ENCODE assay signal across 13 cellular contexts in the genomic region with DNA sequence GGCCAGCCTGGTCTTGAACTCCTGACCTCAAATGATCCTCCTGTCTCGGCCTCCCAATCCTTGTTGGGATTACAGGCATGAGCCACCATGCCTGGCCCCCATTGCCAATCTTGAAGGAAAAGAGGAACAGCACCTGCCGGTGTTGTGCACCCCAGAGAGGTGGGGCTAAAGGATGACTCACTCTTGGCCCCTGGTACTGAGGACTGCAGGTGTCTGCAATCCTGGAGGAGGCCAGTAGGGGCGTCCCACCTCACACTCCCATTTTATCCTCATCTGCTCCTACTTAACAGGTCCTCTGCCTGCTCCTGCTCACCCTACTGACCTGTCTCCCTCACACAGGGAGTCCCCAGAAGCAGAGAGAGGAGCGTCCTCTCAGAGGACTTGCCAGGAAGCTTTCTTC.
DNase-seq lines count a peak whose midpoint lies in the region; ATAC-seq and TF ChIP-seq lines count a peak whose summit lies in the region.
"Had no signal": no experiment of that assay in that cellular context is flagged by ENCODE, and none has a peak within 500 bp of the region (broad histone marks: within the 10 kb centered on the region; RNA-seq: fewer than 3 reads in every experiment).

No MANE protein-coding gene starts in this region.

- DNase-seq in DMS 273 (lab: John Stamatoyannopoulos, UW; ENCODE audit: unreplicated experiment) = peak; percentile 45
- no peak for DNase-seq in DMS 273 treated with DMSO at 0.1 percent for 48 hours (lab: John Stamatoyannopoulos, UW)
- DNase-seq in astrocyte of the spinal cord (ENCODE audit: low read depth, low spot score) = no peak
- no peak for DNase-seq in mesothelial cell of epicardium (ENCODE audit: low spot score in 2 of 2, unreplicated experiment in 2 of 2)
- DNase-seq in NCI-H1417 (lab: John Stamatoyannopoulos, UW) = no peak
- DNase-seq in activated naive CD4-positive, alpha-beta T cell treated with anti-CD3 and anti-CD28 coated beads, Interleukin-2, amount 10 ng/mL, durations not matched to agents 7 days and 5 days = no peak
- no peak for DNase-seq in UCSD-AML1 (lab: John Stamatoyannopoulos, UW; ENCODE audit: unreplicated experiment)
- DNase-seq: 8988T, amygdala, NCI-H2081 treated with DMSO at 0.1 percent for 48 hours, sigmoid colon had no signal

- no peaks in the 10 kb centered on the region for H3K36me3 Mint-ChIP-seq in mesothelial cell of epicardium
- no peaks in the 10 kb centered on the region for H3K36me3 Mint-ChIP-seq in activated naive CD4-positive, alpha-beta T cell treated with anti-CD3 and anti-CD28 coated beads, Interleukin-2, amount 10 ng/mL, durations not matched to agents 7 days and 5 days

- H3K27ac Mint-ChIP-seq in mesothelial cell of epicardium = peak overlapping the region; percentile 44
- no peak overlapping the region for H3K27ac Mint-ChIP-seq in activated naive CD4-positive, alpha-beta T cell treated with anti-CD3 and anti-CD28 coated beads, Interleukin-2, amount 10 ng/mL, durations not matched to agents 7 days and 5 days

- ATAC-seq in HG02642 (IDR thresholded peaks at IDR 0.05; ENCODE audit: poor library complexity, unreplicated experiment) = peak; percentile 63

- H3K4me3 Mint-ChIP-seq in mesothelial cell of epicardium = no peak overlapping the region
- H3K4me3 Mint-ChIP-seq in activated naive CD4-positive, alpha-beta T cell treated with anti-CD3 and anti-CD28 coated beads, Interleukin-2, amount 10 ng/mL, durations not matched to agents 7 days and 5 days = no peak overlapping the region

- peaks cover 50% of the 10 kb centered on the region for H3K4me1 Mint-ChIP-seq in mesothelial cell of epicardium
- H3K4me1 Mint-ChIP-seq in activated naive CD4-positive, alpha-beta T cell treated with anti-CD3 and anti-CD28 coated beads, Interleukin-2, amount 10 ng/mL, durations not matched to agents 7 days and 5 days = no peaks in the 10 kb centered on the region

- in situ Hi-C loops in astrocyte of the spinal cord (cut with HindIII; ENCODE audit: low sequenced_read_pairs) = no loop called here

- peak; percentile 30 for TF ChIP-seq CTCF in astrocyte of the spinal cord (IDR thresholded peaks at IDR 0.05; ENCODE audit: low read depth, low read length)
- no peak for TF ChIP-seq CTCF in mesothelial cell of epicardium (IDR thresholded peaks at IDR 0.05; ENCODE audit: unreplicated experiment)

- peaks cover 5% of the 10 kb centered on the region for H3K9me3 Mint-ChIP-seq in mesothelial cell of epicardium
- H3K9me3 Mint-ChIP-seq in activated naive CD4-positive, alpha-beta T cell treated with anti-CD3 and anti-CD28 coated beads, Interleukin-2, amount 10 ng/mL, durations not matched to agents 7 days and 5 days = no peaks in the 10 kb centered on the region

- H3K27me3 Mint-ChIP-seq in mesothelial cell of epicardium (ENCODE audit: low read depth) = peaks cover 19% of the 10 kb centered on the region
- H3K27me3 Mint-ChIP-seq in activated naive CD4-positive, alpha-beta T cell treated with anti-CD3 and anti-CD28 coated beads, Interleukin-2, amount 10 ng/mL, durations not matched to agents 7 days and 5 days = peaks cover 17% of the 10 kb centered on the region

- no peak overlapping the region for H3K4me3 ChIP-seq in astrocyte of the spinal cord (ENCODE audit: low read depth, low read length)
- H3K4me3 ChIP-seq: sigmoid colon, SK-N-MC had no signal

- CTCF ChIA-PET in activated naive CD4-positive, alpha-beta T cell treated with anti-CD3 and anti-CD28 coated beads, Interleukin-2, amount 10 ng/mL, durations not matched to agents 7 days and 5 days (lab: Charles Lee) = no interaction called here
